In the genomic region with DNA sequence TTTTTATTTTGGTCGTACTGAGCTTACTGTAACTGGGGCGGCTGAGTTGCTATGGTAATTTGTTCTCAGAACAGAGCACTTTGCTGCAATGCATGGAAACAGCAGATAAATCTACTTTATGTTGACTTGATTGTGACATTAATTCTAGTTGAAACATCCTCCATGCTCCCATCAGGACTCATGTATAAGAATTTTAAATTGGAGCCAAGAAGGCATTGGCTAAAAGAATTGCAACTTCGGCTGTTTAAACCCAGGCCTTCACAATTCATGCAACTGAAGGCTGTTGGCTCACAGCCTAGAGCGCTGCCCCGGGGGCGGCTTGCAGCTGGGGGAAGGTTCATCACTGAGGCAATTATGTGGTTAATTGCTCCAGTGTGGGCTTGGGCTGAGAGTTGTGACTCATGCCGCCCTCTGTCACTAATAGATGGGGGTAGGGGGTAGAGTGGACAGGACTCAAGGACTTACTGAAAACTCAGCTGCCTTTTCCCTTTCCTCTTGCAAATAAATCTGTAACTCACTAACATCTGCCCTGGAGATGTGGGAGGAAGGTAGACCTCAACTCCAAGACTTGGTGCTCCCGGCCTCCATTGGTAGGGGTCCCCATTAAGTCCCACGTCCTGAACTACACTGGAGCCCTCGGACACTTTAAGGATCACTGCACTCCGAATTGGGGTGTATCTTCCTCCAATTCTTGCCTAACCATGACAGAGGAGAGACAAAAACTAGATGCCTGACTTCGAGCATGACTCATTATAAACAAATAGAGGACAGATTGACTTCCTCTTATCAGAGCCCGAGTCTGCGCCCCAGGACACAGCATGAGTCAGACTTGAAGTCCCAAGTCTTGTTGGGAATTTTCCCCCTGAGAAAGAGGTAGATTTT, we compare ENCODE assay signal across 1 cellular context.
TF ChIP-seq lines count a peak whose summit lies in the region.

No MANE protein-coding gene starts in this region.

TF ChIP-seq in K562, 482 proteins besides CTCF, POLR2A, EP300 and RAD21 (continued from another document and continues in another):
- TF ChIP-seq, protein P1, sequence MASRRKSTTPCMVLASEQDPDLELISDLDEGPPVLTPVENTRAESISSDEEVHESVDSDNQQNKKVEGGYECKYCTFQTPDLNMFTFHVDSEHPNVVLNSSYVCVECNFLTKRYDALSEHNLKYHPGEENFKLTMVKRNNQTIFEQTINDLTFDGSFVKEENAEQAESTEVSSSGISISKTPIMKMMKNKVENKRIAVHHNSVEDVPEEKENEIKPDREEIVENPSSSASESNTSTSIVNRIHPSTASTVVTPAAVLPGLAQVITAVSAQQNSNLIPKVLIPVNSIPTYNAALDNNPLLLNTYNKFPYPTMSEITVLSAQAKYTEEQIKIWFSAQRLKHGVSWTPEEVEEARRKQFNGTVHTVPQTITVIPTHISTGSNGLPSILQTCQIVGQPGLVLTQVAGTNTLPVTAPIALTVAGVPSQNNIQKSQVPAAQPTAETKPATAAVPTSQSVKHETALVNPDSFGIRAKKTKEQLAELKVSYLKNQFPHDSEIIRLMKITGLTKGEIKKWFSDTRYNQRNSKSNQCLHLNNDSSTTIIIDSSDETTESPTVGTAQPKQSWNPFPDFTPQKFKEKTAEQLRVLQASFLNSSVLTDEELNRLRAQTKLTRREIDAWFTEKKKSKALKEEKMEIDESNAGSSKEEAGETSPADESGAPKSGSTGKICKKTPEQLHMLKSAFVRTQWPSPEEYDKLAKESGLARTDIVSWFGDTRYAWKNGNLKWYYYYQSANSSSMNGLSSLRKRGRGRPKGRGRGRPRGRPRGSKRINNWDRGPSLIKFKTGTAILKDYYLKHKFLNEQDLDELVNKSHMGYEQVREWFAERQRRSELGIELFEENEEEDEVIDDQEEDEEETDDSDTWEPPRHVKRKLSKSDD (conservative IDR thresholded peaks at IDR 0.05; ENCODE audit: low read length), result no peak
- TF ChIP-seq NR2C2 (CRISPR knock-in tag; IDR thresholded peaks at IDR 0.05) (no peak), NR2C2 (tag; IDR thresholded peaks at IDR 0.05) (peak; percentile 24; the same call in 1 of the 2 replicates), SIX5 (IDR thresholded peaks at IDR 0.05; ENCODE audit: borderline replicate concordance in 1 of 2, insufficient read depth in 1 of 2, low read depth in 1 of 2, low read length in 2 of 2) (no peak), FIP1L1 (IDR thresholded peaks at IDR 0.05; ENCODE audit: low read depth, low read length, poor library complexity, severe bottlenecking) (no peak), FOXA1 (IDR thresholded peaks at IDR 0.05; ENCODE audit: borderline replicate concordance) (0 out of 2 replicates have a peak, but pooled peaks have one; percentile 39), ZNF3 (CRISPR knock-in tag; IDR thresholded peaks at IDR 0.05) (no peak), MBD2 (IDR thresholded peaks at IDR 0.05; ENCODE audit: borderline replicate concordance, low read depth) (no peak), HDGF (IDR thresholded peaks at IDR 0.05) (no peak), ZNF282 (CRISPR knock-in tag; IDR thresholded peaks at IDR 0.05) (no peak), ZKSCAN3 (CRISPR knock-in tag; IDR thresholded peaks at IDR 0.05) (no peak), RBM39 (optimal IDR thresholded peaks at IDR 0.05; ENCODE audit: low read depth, low read length) (no peak), SAFB2 (IDR thresholded peaks at IDR 0.05; ENCODE audit: borderline replicate concordance, low read depth, low read length, severe bottlenecking) (no peak), HMGN3 (IDR thresholded peaks at IDR 0.05; ENCODE audit: borderline replicate concordance, extremely low read depth, insufficient read length, low read depth, low read length) (no peak), RFX1 (IDR thresholded peaks at IDR 0.05) (peak; percentile 68), ESRRB (CRISPR knock-in tag; IDR thresholded peaks at IDR 0.05; ENCODE audit: borderline replicate concordance) (no peak), HNRNPL (IDR thresholded peaks at IDR 0.05; ENCODE audit: low read depth, low read length) (no peak), ZFP30 (CRISPR knock-in tag; IDR thresholded peaks at IDR 0.05; ENCODE audit: borderline replicate concordance) (no peak), NFRKB (IDR thresholded peaks at IDR 0.05; ENCODE audit: low read depth) (no peak), HDAC2 (IDR thresholded peaks at IDR 0.05) (peak; percentile 77), PHF8 (IDR thresholded peaks at IDR 0.05; ENCODE audit: borderline replicate concordance, low read length) (no peak), KLF16 (IDR thresholded peaks at IDR 0.05) (no peak; the same call in 1 of the 2 replicates), ZNF124 (CRISPR knock-in tag; IDR thresholded peaks at IDR 0.05) (no peak), ZFX (CRISPR knock-in tag; IDR thresholded peaks at IDR 0.05) (no peak), NCOA4 (IDR thresholded peaks at IDR 0.05; ENCODE audit: partially characterized antibody) (no peak), ZNF436 (CRISPR knock-in tag; IDR thresholded peaks at IDR 0.05) (no peak), MEF2D (tag; conservative IDR thresholded peaks at IDR 0.05; ENCODE audit: low read depth) (no peak), C11orf30 (IDR thresholded peaks at IDR 0.05; ENCODE audit: low read depth) (peak; percentile 58), STAT5A (IDR thresholded peaks at IDR 0.05; ENCODE audit: borderline replicate concordance, low read length) (no peak), MCM5 (IDR thresholded peaks at IDR 0.05; ENCODE audit: low read depth) (no peak), TCFL5 (CRISPR knock-in tag; conservative IDR thresholded peaks at IDR 0.05) (no peak), KDM5B (IDR thresholded peaks at IDR 0.05; ENCODE audit: insufficient replicate concordance, low read depth, low read length) (no peak)
- TF ChIP-seq, protein P2, sequence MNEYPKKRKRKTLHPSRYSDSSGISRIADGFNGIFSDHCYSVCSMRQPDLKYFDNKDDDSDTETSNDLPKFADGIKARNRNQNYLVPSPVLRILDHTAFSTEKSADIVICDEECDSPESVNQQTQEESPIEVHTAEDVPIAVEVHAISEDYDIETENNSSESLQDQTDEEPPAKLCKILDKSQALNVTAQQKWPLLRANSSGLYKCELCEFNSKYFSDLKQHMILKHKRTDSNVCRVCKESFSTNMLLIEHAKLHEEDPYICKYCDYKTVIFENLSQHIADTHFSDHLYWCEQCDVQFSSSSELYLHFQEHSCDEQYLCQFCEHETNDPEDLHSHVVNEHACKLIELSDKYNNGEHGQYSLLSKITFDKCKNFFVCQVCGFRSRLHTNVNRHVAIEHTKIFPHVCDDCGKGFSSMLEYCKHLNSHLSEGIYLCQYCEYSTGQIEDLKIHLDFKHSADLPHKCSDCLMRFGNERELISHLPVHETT (CRISPR knock-in tag; conservative IDR thresholded peaks at IDR 0.05 in 1 of 2, IDR thresholded peaks at IDR 0.05 in 1 of 2), result no peak
- TF ChIP-seq, protein P3, sequence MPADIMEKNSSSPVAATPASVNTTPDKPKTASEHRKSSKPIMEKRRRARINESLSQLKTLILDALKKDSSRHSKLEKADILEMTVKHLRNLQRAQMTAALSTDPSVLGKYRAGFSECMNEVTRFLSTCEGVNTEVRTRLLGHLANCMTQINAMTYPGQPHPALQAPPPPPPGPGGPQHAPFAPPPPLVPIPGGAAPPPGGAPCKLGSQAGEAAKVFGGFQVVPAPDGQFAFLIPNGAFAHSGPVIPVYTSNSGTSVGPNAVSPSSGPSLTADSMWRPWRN (IDR thresholded peaks at IDR 0.05; ENCODE audit: low read depth), result no peak
- TF ChIP-seq, protein P4, sequence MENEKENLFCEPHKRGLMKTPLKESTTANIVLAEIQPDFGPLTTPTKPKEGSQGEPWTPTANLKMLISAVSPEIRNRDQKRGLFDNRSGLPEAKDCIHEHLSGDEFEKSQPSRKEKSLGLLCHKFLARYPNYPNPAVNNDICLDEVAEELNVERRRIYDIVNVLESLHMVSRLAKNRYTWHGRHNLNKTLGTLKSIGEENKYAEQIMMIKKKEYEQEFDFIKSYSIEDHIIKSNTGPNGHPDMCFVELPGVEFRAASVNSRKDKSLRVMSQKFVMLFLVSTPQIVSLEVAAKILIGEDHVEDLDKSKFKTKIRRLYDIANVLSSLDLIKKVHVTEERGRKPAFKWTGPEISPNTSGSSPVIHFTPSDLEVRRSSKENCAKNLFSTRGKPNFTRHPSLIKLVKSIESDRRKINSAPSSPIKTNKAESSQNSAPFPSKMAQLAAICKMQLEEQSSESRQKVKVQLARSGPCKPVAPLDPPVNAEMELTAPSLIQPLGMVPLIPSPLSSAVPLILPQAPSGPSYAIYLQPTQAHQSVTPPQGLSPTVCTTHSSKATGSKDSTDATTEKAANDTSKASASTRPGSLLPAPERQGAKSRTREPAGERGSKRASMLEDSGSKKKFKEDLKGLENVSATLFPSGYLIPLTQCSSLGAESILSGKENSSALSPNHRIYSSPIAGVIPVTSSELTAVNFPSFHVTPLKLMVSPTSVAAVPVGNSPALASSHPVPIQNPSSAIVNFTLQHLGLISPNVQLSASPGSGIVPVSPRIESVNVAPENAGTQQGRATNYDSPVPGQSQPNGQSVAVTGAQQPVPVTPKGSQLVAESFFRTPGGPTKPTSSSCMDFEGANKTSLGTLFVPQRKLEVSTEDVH (IDR thresholded peaks at IDR 0.05; ENCODE audit: low read depth, partially characterized antibody), result no peak
- TF ChIP-seq, protein P5, sequence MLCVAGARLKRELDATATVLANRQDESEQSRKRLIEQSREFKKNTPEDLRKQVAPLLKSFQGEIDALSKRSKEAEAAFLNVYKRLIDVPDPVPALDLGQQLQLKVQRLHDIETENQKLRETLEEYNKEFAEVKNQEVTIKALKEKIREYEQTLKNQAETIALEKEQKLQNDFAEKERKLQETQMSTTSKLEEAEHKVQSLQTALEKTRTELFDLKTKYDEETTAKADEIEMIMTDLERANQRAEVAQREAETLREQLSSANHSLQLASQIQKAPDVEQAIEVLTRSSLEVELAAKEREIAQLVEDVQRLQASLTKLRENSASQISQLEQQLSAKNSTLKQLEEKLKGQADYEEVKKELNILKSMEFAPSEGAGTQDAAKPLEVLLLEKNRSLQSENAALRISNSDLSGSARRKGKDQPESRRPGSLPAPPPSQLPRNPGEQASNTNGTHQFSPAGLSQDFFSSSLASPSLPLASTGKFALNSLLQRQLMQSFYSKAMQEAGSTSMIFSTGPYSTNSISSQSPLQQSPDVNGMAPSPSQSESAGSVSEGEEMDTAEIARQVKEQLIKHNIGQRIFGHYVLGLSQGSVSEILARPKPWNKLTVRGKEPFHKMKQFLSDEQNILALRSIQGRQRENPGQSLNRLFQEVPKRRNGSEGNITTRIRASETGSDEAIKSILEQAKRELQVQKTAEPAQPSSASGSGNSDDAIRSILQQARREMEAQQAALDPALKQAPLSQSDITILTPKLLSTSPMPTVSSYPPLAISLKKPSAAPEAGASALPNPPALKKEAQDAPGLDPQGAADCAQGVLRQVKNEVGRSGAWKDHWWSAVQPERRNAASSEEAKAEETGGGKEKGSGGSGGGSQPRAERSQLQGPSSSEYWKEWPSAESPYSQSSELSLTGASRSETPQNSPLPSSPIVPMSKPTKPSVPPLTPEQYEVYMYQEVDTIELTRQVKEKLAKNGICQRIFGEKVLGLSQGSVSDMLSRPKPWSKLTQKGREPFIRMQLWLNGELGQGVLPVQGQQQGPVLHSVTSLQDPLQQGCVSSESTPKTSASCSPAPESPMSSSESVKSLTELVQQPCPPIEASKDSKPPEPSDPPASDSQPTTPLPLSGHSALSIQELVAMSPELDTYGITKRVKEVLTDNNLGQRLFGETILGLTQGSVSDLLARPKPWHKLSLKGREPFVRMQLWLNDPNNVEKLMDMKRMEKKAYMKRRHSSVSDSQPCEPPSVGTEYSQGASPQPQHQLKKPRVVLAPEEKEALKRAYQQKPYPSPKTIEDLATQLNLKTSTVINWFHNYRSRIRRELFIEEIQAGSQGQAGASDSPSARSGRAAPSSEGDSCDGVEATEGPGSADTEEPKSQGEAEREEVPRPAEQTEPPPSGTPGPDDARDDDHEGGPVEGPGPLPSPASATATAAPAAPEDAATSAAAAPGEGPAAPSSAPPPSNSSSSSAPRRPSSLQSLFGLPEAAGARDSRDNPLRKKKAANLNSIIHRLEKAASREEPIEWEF (CRISPR knock-in tag; IDR thresholded peaks at IDR 0.05), result no peak
- TF ChIP-seq, protein P6, sequence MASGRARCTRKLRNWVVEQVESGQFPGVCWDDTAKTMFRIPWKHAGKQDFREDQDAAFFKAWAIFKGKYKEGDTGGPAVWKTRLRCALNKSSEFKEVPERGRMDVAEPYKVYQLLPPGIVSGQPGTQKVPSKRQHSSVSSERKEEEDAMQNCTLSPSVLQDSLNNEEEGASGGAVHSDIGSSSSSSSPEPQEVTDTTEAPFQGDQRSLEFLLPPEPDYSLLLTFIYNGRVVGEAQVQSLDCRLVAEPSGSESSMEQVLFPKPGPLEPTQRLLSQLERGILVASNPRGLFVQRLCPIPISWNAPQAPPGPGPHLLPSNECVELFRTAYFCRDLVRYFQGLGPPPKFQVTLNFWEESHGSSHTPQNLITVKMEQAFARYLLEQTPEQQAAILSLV (tag; IDR thresholded peaks at IDR 0.05), result no peak
- TF ChIP-seq, protein P7, sequence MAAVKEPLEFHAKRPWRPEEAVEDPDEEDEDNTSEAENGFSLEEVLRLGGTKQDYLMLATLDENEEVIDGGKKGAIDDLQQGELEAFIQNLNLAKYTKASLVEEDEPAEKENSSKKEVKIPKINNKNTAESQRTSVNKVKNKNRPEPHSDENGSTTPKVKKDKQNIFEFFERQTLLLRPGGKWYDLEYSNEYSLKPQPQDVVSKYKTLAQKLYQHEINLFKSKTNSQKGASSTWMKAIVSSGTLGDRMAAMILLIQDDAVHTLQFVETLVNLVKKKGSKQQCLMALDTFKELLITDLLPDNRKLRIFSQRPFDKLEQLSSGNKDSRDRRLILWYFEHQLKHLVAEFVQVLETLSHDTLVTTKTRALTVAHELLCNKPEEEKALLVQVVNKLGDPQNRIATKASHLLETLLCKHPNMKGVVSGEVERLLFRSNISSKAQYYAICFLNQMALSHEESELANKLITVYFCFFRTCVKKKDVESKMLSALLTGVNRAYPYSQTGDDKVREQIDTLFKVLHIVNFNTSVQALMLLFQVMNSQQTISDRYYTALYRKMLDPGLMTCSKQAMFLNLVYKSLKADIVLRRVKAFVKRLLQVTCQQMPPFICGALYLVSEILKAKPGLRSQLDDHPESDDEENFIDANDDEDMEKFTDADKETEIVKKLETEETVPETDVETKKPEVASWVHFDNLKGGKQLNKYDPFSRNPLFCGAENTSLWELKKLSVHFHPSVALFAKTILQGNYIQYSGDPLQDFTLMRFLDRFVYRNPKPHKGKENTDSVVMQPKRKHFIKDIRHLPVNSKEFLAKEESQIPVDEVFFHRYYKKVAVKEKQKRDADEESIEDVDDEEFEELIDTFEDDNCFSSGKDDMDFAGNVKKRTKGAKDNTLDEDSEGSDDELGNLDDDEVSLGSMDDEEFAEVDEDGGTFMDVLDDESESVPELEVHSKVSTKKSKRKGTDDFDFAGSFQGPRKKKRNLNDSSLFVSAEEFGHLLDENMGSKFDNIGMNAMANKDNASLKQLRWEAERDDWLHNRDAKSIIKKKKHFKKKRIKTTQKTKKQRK (IDR thresholded peaks at IDR 0.05; ENCODE audit: borderline replicate concordance, low read depth, low read length), result no peak
- TF ChIP-seq, protein P8, sequence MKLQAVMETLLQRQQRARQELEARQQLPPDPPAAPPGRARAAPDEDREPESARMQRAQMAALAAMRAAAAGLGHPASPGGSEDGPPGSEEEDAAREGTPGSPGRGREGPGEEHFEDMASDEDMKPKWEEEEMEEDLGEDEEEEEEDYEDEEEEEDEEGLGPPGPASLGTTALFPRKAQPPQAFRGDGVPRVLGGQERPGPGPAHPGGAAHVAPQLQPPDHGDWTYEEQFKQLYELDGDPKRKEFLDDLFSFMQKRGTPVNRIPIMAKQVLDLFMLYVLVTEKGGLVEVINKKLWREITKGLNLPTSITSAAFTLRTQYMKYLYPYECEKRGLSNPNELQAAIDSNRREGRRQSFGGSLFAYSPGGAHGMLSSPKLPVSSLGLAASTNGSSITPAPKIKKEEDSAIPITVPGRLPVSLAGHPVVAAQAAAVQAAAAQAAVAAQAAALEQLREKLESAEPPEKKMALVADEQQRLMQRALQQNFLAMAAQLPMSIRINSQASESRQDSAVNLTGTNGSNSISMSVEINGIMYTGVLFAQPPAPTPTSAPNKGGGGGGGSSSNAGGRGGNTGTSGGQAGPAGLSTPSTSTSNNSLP (IDR thresholded peaks at IDR 0.05; ENCODE audit: borderline replicate concordance, low read depth, low read length), result peak; percentile 75; the same call in 1 of the 2 replicates
